ENCODE assay signal across 10 cellular contexts in genomic region chr1:228964178-228964819, GRCh38.
DNase-seq lines count a peak whose midpoint lies in the region; ATAC-seq, FAIRE-seq and TF ChIP-seq lines count a peak whose summit lies in the region.
"Had no signal": no experiment of that assay in that cellular context is flagged by ENCODE, and none has a peak within 500 bp of the region (broad histone marks: within the 10 kb centered on the region; RNA-seq: fewer than 3 reads in every experiment).

No MANE protein-coding gene starts in this region.

- CTCF ChIA-PET in HepG2 (lab: Yijun Ruan, JAX; ENCODE audit: low intra/inter-chr PET ratio, low total read pairs), result no interaction called here
- CTCF ChIA-PET in activated CD4-positive, alpha-beta T cell treated with anti-CD3 and anti-CD28 coated beads, Interleukin-2, amount 10 ng/mL, durations not matched to agents 7 days and 5 days (lab: Charles Lee), result interaction anchor here (1.5 kb wide), 1 partner anchor 8 kb away, joined by 3 read pairs; no protein-coding TSS in a partner anchor

- peaks cover 29% of the 10 kb centered on the region for H3K4me1 Mint-ChIP-seq in type B pancreatic cell (ENCODE audit: unreplicated experiment)
- no peaks in the 10 kb centered on the region for H3K4me1 Mint-ChIP-seq in activated CD4-positive, alpha-beta T cell treated with anti-CD3 and anti-CD28 coated beads, Interleukin-2, amount 10 ng/mL, durations not matched to agents 7 days and 5 days

- peak in 1 of 2 experiments; percentile 29; a peak in 1 of 4 replicates for TF ChIP-seq POLR2A in HepG2 (IDR thresholded peaks at IDR 0.05; ENCODE audit: insufficient read depth in 1 of 2, low read depth in 2 of 2, low read length in 2 of 2)

- no peak for TF ChIP-seq RAD21 in HepG2 (CRISPR knock-in tag; IDR thresholded peaks at IDR 0.05)

- ATAC-seq in HepG2 (peak; percentile 97), GM19455 (IDR thresholded peaks at IDR 0.05; ENCODE audit: unreplicated experiment) (no peak)

- peak overlapping the region; percentile 58 for H3K9ac ChIP-seq in HepG2 (ENCODE audit: insufficient read depth, low read depth, low read length)

- 8% methylated on average over 5 of the region's 5 CpGs for WGBS in HepG2 (ENCODE audit: low lambda C conversion rate)

- H3K27me3 ChIP-seq in HepG2 (ENCODE audit: control insufficient read depth in 1 of 2, insufficient read depth in 2 of 2, low read length in 2 of 2), result no peaks in the 10 kb centered on the region

- DNase-seq in HT1080 (ENCODE audit: low read depth), result peak; percentile 58
- DNase-seq in coronary artery (ENCODE audit: low spot score), result peak; percentile 78
- DNase-seq in HepG2 (ENCODE audit: low spot score), result peak; percentile 88
- no peak for DNase-seq in type B pancreatic cell (ENCODE audit: extremely low spot score, unreplicated experiment)
- DNase-seq in nucleus accumbens (lab: John Stamatoyannopoulos, UW), result no peak
- no peak for DNase-seq in activated CD4-positive, alpha-beta T cell treated with anti-CD3 and anti-CD28 coated beads, Interleukin-2, amount 10 ng/mL, durations not matched to agents 7 days and 5 days
- DNase-seq in RPMI8226, result no peak
- DNase-seq: NCI-H2081 treated with DMSO at 0.1 percent for 48 hours had no signal

- BruUV-seq in HepG2 (replicated peaks; lab: Mats Ljungman, UMichigan), result no TSS peak

- H3K36me3 ChIP-seq in HepG2 (replicated peaks in 1 of 2; ENCODE audit: control insufficient read depth in 1 of 2, insufficient read depth in 2 of 2, low read length in 2 of 2), result no peaks in the 10 kb centered on the region

- peak overlapping the region; percentile 96 for H3K27ac Mint-ChIP-seq in type B pancreatic cell
- no peak overlapping the region for H3K27ac Mint-ChIP-seq in activated CD4-positive, alpha-beta T cell treated with anti-CD3 and anti-CD28 coated beads, Interleukin-2, amount 10 ng/mL, durations not matched to agents 7 days and 5 days

- H3K9me3 Mint-ChIP-seq in type B pancreatic cell, result peaks cover under 1% of the 10 kb centered on the region
- no peaks in the 10 kb centered on the region for H3K9me3 Mint-ChIP-seq in activated CD4-positive, alpha-beta T cell treated with anti-CD3 and anti-CD28 coated beads, Interleukin-2, amount 10 ng/mL, durations not matched to agents 7 days and 5 days

- H4K20me1 ChIP-seq in HepG2 (ENCODE audit: insufficient read depth, low read length), result no peaks in the 10 kb centered on the region

- intact Hi-C loops in HepG2 (cut with micrococcal nuclease; ENCODE audit: unreplicated experiment), result loop anchor here (1.0 to 10.0 kb wide), 3 partner anchors 29 to 229 kb away; partner anchors contain the start of gene RHOU

- in situ Hi-C loops in HepG2 (cut with HindIII; ENCODE audit: extremely low pct_ligation_motif_present, low pct_unique_long_range_greater_than_20kb), result no loop called here

- peak overlapping the region; percentile 42 for H3K4me3 Mint-ChIP-seq in type B pancreatic cell
- H3K4me3 Mint-ChIP-seq in activated CD4-positive, alpha-beta T cell treated with anti-CD3 and anti-CD28 coated beads, Interleukin-2, amount 10 ng/mL, durations not matched to agents 7 days and 5 days, result no peak overlapping the region

- no peaks in the 10 kb centered on the region for H3K27me3 Mint-ChIP-seq in type B pancreatic cell
- peaks cover 4% of the 10 kb centered on the region for H3K27me3 Mint-ChIP-seq in activated CD4-positive, alpha-beta T cell treated with anti-CD3 and anti-CD28 coated beads, Interleukin-2, amount 10 ng/mL, durations not matched to agents 7 days and 5 days

- no peak for TF ChIP-seq CTCF in coronary artery (IDR thresholded peaks at IDR 0.05)
- no peak for TF ChIP-seq CTCF in HepG2 (CRISPR knock-in tag; IDR thresholded peaks at IDR 0.05)
- TF ChIP-seq CTCF in type B pancreatic cell (conservative IDR thresholded peaks at IDR 0.05), result no peak

- H3K4me1 ChIP-seq in HepG2 (ENCODE audit: insufficient read depth, low read length), result peaks cover 44% of the 10 kb centered on the region

- H3K36me3 Mint-ChIP-seq in type B pancreatic cell, result no peaks in the 10 kb centered on the region
- H3K36me3 Mint-ChIP-seq in activated CD4-positive, alpha-beta T cell treated with anti-CD3 and anti-CD28 coated beads, Interleukin-2, amount 10 ng/mL, durations not matched to agents 7 days and 5 days (ENCODE audit: low read depth), result no peaks in the 10 kb centered on the region

- peak overlapping the region; percentile 67 for H2AFZ ChIP-seq in HepG2 (ENCODE audit: low read length)

- peak; percentile 60 for FAIRE-seq in HepG2 (lab: Jason Lieb, UNC)
- FAIRE-seq: GM18507 had no signal

- H3K79me2 ChIP-seq in HepG2 (ENCODE audit: insufficient read depth, low read length), result no peaks in the 10 kb centered on the region

- H3K4me3 ChIP-seq in coronary artery (no peak overlapping the region), HepG2 (replicated peaks in 1 of 3; ENCODE audit: insufficient read depth in 1 of 3, low read depth in 2 of 3, low read length in 3 of 3) (peak overlapping the region; percentile 9 to 39 (median 36); a peak in 5 of 6 replicates)

- TF ChIP-seq EP300 in HepG2 (IDR thresholded peaks at IDR 0.05; ENCODE audit: low read depth in 2 of 2, low read length in 2 of 2), result peak in 1 of 2 experiments; percentile 66; a peak in 1 of 4 replicates
- TF ChIP-seq EP300 in HepG2 (CRISPR knock-in tag; IDR thresholded peaks at IDR 0.05; ENCODE audit: borderline replicate concordance), result no peak; the same call in 1 of the 2 replicates

- H3K4me2 ChIP-seq in HepG2 (ENCODE audit: low read depth, low read length), result peak overlapping the region; percentile 74

- H3K27ac ChIP-seq in coronary artery, result peak overlapping the region; percentile 73 to 89
- H3K27ac ChIP-seq in HepG2 (ENCODE audit: extremely low read length, insufficient read depth, low read length), result peak overlapping the region; percentile 64

- POLR2A ChIA-PET in HepG2 (lab: Yijun Ruan, JAX), result interaction anchor here (0.7 to 2.0 kb wide), 32 partner anchors 9 to 265 kb away, joined by 3 to 33 read pairs (median 5); partner anchors contain the start of gene RHOU
- POLR2A ChIA-PET in activated CD4-positive, alpha-beta T cell treated with anti-CD3 and anti-CD28 coated beads, Interleukin-2, amount 10 ng/mL, durations not matched to agents 7 days and 5 days (lab: Charles Lee), result no interaction called here

- H3K9me3 ChIP-seq in HepG2 (ENCODE audit: low read length), result no peaks in the 10 kb centered on the region

TF ChIP-seq in HepG2, 621 proteins besides CTCF, POLR2A, EP300 and RAD21 (continues in another document):
- TF ChIP-seq ZNF619 (CRISPR knock-in tag; IDR thresholded peaks at IDR 0.05), result 0 out of 2 replicates have a peak, but pooled peaks have one; percentile 67
- TF ChIP-seq CSRNP2 (CRISPR knock-in tag; conservative IDR thresholded peaks at IDR 0.05; ENCODE audit: low read depth), result no peak
- TF ChIP-seq, protein P1, sequence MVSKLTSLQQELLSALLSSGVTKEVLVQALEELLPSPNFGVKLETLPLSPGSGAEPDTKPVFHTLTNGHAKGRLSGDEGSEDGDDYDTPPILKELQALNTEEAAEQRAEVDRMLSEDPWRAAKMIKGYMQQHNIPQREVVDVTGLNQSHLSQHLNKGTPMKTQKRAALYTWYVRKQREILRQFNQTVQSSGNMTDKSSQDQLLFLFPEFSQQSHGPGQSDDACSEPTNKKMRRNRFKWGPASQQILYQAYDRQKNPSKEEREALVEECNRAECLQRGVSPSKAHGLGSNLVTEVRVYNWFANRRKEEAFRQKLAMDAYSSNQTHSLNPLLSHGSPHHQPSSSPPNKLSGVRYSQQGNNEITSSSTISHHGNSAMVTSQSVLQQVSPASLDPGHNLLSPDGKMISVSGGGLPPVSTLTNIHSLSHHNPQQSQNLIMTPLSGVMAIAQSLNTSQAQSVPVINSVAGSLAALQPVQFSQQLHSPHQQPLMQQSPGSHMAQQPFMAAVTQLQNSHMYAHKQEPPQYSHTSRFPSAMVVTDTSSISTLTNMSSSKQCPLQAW (CRISPR knock-in tag; IDR thresholded peaks at IDR 0.05), result peak; percentile 85
- TF ChIP-seq RFX5 (IDR thresholded peaks at IDR 0.05; ENCODE audit: low read depth, low read length), result no peak
- 0 out of 2 replicates have a peak, but pooled peaks have one; percentile 8 for TF ChIP-seq MIXL1 (CRISPR knock-in tag; IDR thresholded peaks at IDR 0.05)
- no peak for TF ChIP-seq GZF1 (CRISPR knock-in tag; IDR thresholded peaks at IDR 0.05)
- peak in 1 of 2 experiments; percentile 40; a peak in 1 of 4 replicates for TF ChIP-seq KLF16 (CRISPR knock-in tag; IDR thresholded peaks at IDR 0.05)

Comparison
In these comparisons a context has a peak if more than half of its experiments do, and no peak if none do; other contexts are left out.
1. DNase-seq: peak in HT1080 (single experiment), coronary artery (single experiment) and HepG2 (single experiment); none in type B pancreatic cell (single experiment), nucleus accumbens (0 of 56), activated CD4-positive, alpha-beta T cell treated with anti-CD3 and anti-CD28 coated beads, Interleukin-2, amount 10 ng/mL, durations not matched to agents 7 days and 5 days (single experiment) and RPMI8226 (single experiment).